ENCODE assay signal across 19 cellular contexts in the genomic region with DNA sequence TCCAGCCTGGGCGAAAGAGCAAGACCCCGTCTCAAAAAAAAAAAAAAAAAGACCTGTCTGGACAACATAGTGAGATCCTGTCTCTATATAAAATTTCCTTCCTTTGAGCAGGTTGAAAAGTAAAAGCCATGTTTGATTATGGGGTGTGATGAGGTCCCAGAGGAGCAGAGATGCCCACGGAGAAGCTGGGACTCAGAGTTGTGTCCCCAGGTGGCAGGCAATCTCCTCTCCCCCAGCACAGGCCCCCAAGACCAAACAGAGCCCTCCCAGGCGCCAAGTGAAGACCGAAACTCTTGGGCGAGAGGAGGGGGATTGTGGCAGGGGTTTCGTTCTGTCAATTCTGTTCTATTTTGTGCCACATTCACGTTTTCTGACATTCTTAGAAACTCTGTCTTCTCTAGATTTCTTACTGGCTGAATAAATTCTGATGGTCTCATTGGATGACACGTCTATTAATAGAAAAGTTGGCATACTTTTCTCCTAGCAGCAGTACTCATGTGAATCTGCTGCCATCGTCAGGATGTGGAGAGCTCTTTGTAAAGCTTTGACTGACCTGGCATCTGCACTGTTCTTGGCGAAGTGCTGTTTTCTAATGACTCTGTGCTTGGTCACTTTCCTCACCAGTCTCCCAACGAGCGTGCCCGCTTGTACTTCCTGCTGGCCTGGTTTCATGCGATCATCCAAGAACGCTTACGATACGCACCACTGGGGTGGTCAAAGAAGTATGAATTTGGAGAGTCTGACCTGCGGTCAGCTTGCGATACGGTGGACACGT. TPM values are rescaled to one million over a fixed set of nuclear protein-coding genes. Genes with fewer than 3 reads are reported as not detected.
DNase-seq lines count a peak whose midpoint lies in the region; ATAC-seq, FAIRE-seq and TF ChIP-seq lines count a peak whose summit lies in the region.
"Had no signal": no experiment of that assay in that cellular context is flagged by ENCODE, and none has a peak within 500 bp of the region (broad histone marks: within the 10 kb centered on the region; RNA-seq: fewer than 3 reads in every experiment).

No MANE protein-coding gene starts in this region.

- no peak for TF ChIP-seq POLR2A in GM12891 (IDR thresholded peaks at IDR 0.05; ENCODE audit: low read depth, low read length)

- H3K9me3 Mint-ChIP-seq in activated CD4-positive, alpha-beta memory T cell treated with anti-CD3 and anti-CD28 coated beads for 36 hours = no peaks in the 10 kb centered on the region
- H3K9me3 Mint-ChIP-seq: activated naive CD8-positive, alpha-beta T cell treated with anti-CD3 and anti-CD28 coated beads, Interleukin-2, amount 10 ng/mL, durations not matched to agents 7 days and 5 days; activated T-cell treated with anti-CD3 and anti-CD28 coated beads, Interleukin-2, amount 50 U/mL, for 4 hours; effector memory CD8-positive, alpha-beta T cell; natural killer cell treated with Interleukin-12 subunit alpha and Interleukin-12 subunit beta and Interleukin-15 and Interleukin-18, amount 100 ng/mL, for 72 hours had no signal

- H3K4me1 Mint-ChIP-seq in activated CD4-positive, alpha-beta memory T cell treated with anti-CD3 and anti-CD28 coated beads for 36 hours (ENCODE audit: low read depth) = no peaks in the 10 kb centered on the region
- H3K4me1 Mint-ChIP-seq: activated naive CD8-positive, alpha-beta T cell treated with anti-CD3 and anti-CD28 coated beads, Interleukin-2, amount 10 ng/mL, durations not matched to agents 7 days and 5 days had no signal

- no peak overlapping the region for H3K4me3 ChIP-seq in H7 (ENCODE audit: insufficient read depth, low read depth, low read length)
- H3K4me3 ChIP-seq: lower lobe of right lung had no signal

- peaks cover 67% of the 10 kb centered on the region for H3K36me3 ChIP-seq in H7 (replicated peaks; ENCODE audit: control insufficient read depth, insufficient read depth, low read length)

- POLR2A ChIA-PET in activated CD4-positive, alpha-beta memory T cell treated with anti-CD3 and anti-CD28 coated beads for 36 hours (lab: Charles Lee) = no interaction called here

- FAIRE-seq in GM12891 (lab: Jason Lieb, UNC) = no peak
- FAIRE-seq: HepG2 had no signal

- H3K27ac ChIP-seq in caudate nucleus (ENCODE audit: low read depth, low read length) = peak overlapping the region; percentile 52
- H3K27ac ChIP-seq: lower lobe of right lung had no signal

- ATAC-seq in left cardiac atrium (peak; percentile 57 to 66), HG03196 (IDR thresholded peaks at IDR 0.05; ENCODE audit: unreplicated experiment) (no peak)
- ATAC-seq: activated T-cell treated with anti-CD3 and anti-CD28 coated beads, Interleukin-2, amount 50 U/mL, for 4 hours; effector memory CD8-positive, alpha-beta T cell; HepG2; lower lobe of right lung; natural killer cell treated with Interleukin-12 subunit alpha and Interleukin-12 subunit beta and Interleukin-15 and Interleukin-18, amount 100 ng/mL, for 72 hours had no signal

- no peaks in the 10 kb centered on the region for H3K27me3 Mint-ChIP-seq in activated CD4-positive, alpha-beta memory T cell treated with anti-CD3 and anti-CD28 coated beads for 36 hours
- H3K27me3 Mint-ChIP-seq: activated naive CD8-positive, alpha-beta T cell treated with anti-CD3 and anti-CD28 coated beads, Interleukin-2, amount 10 ng/mL, durations not matched to agents 7 days and 5 days; effector memory CD8-positive, alpha-beta T cell; natural killer cell treated with Interleukin-12 subunit alpha and Interleukin-12 subunit beta and Interleukin-15 and Interleukin-18, amount 100 ng/mL, for 72 hours had no signal

- CTCF ChIA-PET in activated CD4-positive, alpha-beta memory T cell treated with anti-CD3 and anti-CD28 coated beads for 36 hours (lab: Charles Lee) = interaction anchor here (4.6 kb wide), 1 partner anchor 53 kb away, joined by 21 read pairs; no protein-coding TSS in a partner anchor

- peak; percentile 12 for DNase-seq in H7
- DNase-seq in caudate nucleus (lab: John Stamatoyannopoulos, UW) = peak in 21 of 61 donors; percentile 9 to 79 (median 25)
- DNase-seq in left cardiac atrium = peak; percentile 40
- DNase-seq in putamen (ENCODE audit: low spot score) = peak; percentile 71
- DNase-seq in activated CD4-positive, alpha-beta memory T cell treated with anti-CD3 and anti-CD28 coated beads for 36 hours = no peak
- no peak for DNase-seq in GM12891 (ENCODE audit: insufficient read length, low spot score)
- DNase-seq in NCI-H2196 (lab: John Stamatoyannopoulos, UW; ENCODE audit: unreplicated experiment) = no peak
- DNase-seq: activated naive CD8-positive, alpha-beta T cell treated with anti-CD3 and anti-CD28 coated beads, Interleukin-2, amount 10 ng/mL, durations not matched to agents 7 days and 5 days; activated T-cell treated with anti-CD3 and anti-CD28 coated beads, Interleukin-2, amount 50 U/mL, for 4 hours; AML-193; effector memory CD8-positive, alpha-beta T cell; lower lobe of right lung; MV-4-11; NCI-H526; retina; stimulated activated CD4-positive, alpha-beta T cell treated with anti-CD3 and anti-CD28 coated beads, Interleukin-1b, Interleukin-23, amount 100 ng/mL, for 48 hours had no signal

- peaks cover 63% of the 10 kb centered on the region for H3K36me3 Mint-ChIP-seq in activated CD4-positive, alpha-beta memory T cell treated with anti-CD3 and anti-CD28 coated beads for 36 hours
- H3K36me3 Mint-ChIP-seq: natural killer cell treated with Interleukin-12 subunit alpha and Interleukin-12 subunit beta and Interleukin-15 and Interleukin-18, amount 100 ng/mL, for 72 hours had no signal

- no peak overlapping the region for H3K27ac Mint-ChIP-seq in activated CD4-positive, alpha-beta memory T cell treated with anti-CD3 and anti-CD28 coated beads for 36 hours
- H3K27ac Mint-ChIP-seq: activated naive CD8-positive, alpha-beta T cell treated with anti-CD3 and anti-CD28 coated beads, Interleukin-2, amount 10 ng/mL, durations not matched to agents 7 days and 5 days; effector memory CD8-positive, alpha-beta T cell; natural killer cell treated with Interleukin-12 subunit alpha and Interleukin-12 subunit beta and Interleukin-15 and Interleukin-18, amount 100 ng/mL, for 72 hours had no signal

- intact Hi-C loops in left cardiac atrium (cut with DNase I) = no loop called here
- intact Hi-C loops in activated CD4-positive, alpha-beta memory T cell treated with anti-CD3 and anti-CD28 coated beads for 36 hours (cut with micrococcal nuclease) = no loop called here

- no peak overlapping the region for H3K4me3 Mint-ChIP-seq in activated CD4-positive, alpha-beta memory T cell treated with anti-CD3 and anti-CD28 coated beads for 36 hours
- H3K4me3 Mint-ChIP-seq: activated naive CD8-positive, alpha-beta T cell treated with anti-CD3 and anti-CD28 coated beads, Interleukin-2, amount 10 ng/mL, durations not matched to agents 7 days and 5 days; activated T-cell treated with anti-CD3 and anti-CD28 coated beads, Interleukin-2, amount 50 U/mL, for 4 hours; effector memory CD8-positive, alpha-beta T cell; natural killer cell treated with Interleukin-12 subunit alpha and Interleukin-12 subunit beta and Interleukin-15 and Interleukin-18, amount 100 ng/mL, for 72 hours had no signal

- H3K27me3 ChIP-seq in H7 (ENCODE audit: control insufficient read depth, insufficient read depth, low read length) = no peaks in the 10 kb centered on the region

TF ChIP-seq in GM12891, 5 proteins besides CTCF, POLR2A, EP300 and RAD21:
- no peak for TF ChIP-seq POLR2AphosphoS5 (IDR thresholded peaks at IDR 0.05; ENCODE audit: low read depth, low read length)
- TF ChIP-seq POU2F2 (IDR thresholded peaks at IDR 0.05; ENCODE audit: low read depth, low read length) = no peak
- TF ChIP-seq PAX5 (IDR thresholded peaks at IDR 0.05; ENCODE audit: insufficient read depth, low read length, severe bottlenecking) = no peak
- no peak for TF ChIP-seq SPI1 (IDR thresholded peaks at IDR 0.05; ENCODE audit: low read depth, low read length)
- no peak for TF ChIP-seq TAF1 (IDR thresholded peaks at IDR 0.05; ENCODE audit: low read depth, low read length)

RNA-seq across cellular contexts. Expression of gene HSP90AA1, which starts 43.4 kb away (rescaled TPM):
- 183 and 254 TPM in 2 replicates for total RNA-seq in H7 (2014; rRNA removed; shearing (Covaris generic))
- total RNA-seq in left cardiac atrium = 100 to 1,000 TPM; 395 to 505 TPM
- 1,000 to 10,000 TPM; 1,107 to 1,148 TPM for total RNA-seq in activated CD4-positive, alpha-beta memory T cell treated with anti-CD3 and anti-CD28 coated beads for 36 hours
- polyA plus RNA-seq in GM12891 (2012; ENCODE audit: low read depth, missing spikeins) = 535 TPM

Comparison
In these comparisons a context has a peak if more than half of its experiments do, and no peak if none do; other contexts are left out.
1. DNase-seq: peak in H7 (single experiment), left cardiac atrium (single experiment) and putamen (single experiment); none in activated CD4-positive, alpha-beta memory T cell treated with anti-CD3 and anti-CD28 coated beads for 36 hours (single experiment), GM12891 (single experiment) and NCI-H2196 (single experiment).